In the genomic region with DNA sequence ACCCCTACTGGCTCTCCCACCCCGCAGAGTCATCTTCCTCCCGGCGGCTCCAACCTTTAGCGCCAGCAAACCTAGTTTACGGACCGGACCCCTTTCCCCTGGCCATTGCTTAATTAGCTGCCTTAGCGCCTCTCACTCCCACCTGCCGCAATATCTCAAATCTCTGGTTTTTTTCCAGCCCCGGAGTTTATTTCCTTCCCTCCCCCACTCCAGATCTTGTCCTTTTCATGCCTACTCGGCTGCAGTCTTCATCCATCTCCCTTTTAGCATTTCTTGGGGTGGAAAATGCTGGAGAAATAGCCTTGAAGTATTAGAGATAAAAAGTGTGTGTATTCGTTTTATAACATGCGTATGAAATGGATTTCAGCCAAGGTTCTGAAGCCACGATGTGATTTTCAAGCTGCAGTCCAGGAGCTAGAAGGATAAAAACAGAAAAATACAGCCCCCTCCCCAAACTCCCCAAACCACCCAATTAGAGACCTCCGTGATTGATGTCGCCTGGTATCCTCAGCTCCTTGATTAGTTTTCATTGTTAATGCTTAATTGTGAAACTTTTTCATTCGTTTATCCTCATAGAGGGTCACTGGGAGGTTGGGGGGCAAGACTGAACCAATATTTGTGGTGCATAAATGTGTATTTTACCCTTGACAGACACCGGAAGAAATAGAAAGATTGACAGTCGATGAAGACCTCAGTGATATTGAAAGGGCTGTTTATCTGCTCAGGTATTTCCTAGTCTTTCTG, we compare ENCODE assay signal across 1 cellular context.
TF ChIP-seq lines count a peak whose summit lies in the region.

No MANE protein-coding gene starts in this region.

TF ChIP-seq in GM23338, 12 proteins besides CTCF, POLR2A, EP300 and RAD21 (continued from another document):
- TF ChIP-seq NANOG (IDR thresholded peaks at IDR 0.05; ENCODE audit: borderline replicate concordance), result no peak
